10 cellular contexts compared by ENCODE assay signal in the genomic region with DNA sequence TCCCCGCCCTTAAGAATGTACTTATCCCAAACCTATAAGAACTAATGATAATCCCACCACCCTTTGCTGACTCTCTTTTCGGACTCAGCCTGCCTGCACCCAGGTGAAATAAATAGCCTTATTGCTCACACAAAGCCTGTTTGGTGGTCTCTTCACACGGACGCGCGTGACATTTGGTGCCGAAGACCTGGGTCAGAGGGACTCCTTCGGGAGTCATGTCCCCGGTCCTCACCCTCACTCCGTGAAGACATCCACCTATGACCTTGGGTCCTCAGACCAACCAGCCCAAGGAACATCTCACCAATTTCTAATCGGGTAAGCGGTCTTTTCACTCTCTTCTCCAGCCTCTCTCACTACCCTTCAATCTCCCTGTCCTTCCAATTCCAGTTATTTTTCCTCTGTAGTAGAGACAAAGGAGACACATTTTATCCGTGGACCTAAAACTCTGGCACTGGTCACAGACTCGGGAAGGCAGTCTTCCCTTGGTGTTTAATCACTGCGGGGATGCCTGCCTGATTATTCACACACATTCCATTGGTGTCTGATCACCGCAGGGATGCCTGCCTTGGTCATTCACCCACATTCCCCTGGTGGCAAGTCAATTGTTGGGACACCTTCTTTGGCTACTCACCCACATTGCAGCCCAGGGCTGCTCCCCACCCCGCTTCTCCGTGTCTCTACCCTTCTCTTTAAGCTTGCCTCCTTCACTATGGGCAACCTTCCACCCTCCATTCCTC. TPM values are rescaled to one million over a fixed set of nuclear protein-coding genes. Genes with fewer than 3 reads are reported as not detected.
DNase-seq lines count a peak whose midpoint lies in the region; ATAC-seq and TF ChIP-seq lines count a peak whose summit lies in the region.
"Not testable (repeated sequence)": the region's sequence is repeated elsewhere in the genome, so short reads cannot be mapped to it uniquely, and the experiment has no call there.
"Had no signal": no experiment of that assay in that cellular context is flagged by ENCODE, and none has a peak within 500 bp of the region (broad histone marks: within the 10 kb centered on the region; RNA-seq: fewer than 3 reads in every experiment).

No MANE protein-coding gene starts in this region.

- not testable (repeated sequence) for H4K20me1 ChIP-seq in GM23338 (replicated peaks; ENCODE audit: insufficient read depth); SK-N-SH (ENCODE audit: insufficient read depth); smooth muscle cell (ENCODE audit: low read depth)

- H4K91ac ChIP-seq in mesenchymal stem cell (ENCODE audit: low read length), result not testable (repeated sequence)

- H2BK12ac ChIP-seq in mesenchymal stem cell (ENCODE audit: low read length in 2 of 2), result peak overlapping the region in 1 of 2 experiments; percentile 57

- H3K36me3 Mint-ChIP-seq in GM23338 (ENCODE audit: low read depth), result not testable (repeated sequence)

- peak overlapping the region; percentile 44 for H2AK5ac ChIP-seq in mesenchymal stem cell (ENCODE audit: low read length, severe bottlenecking)

- 70% methylated on average over 17 of the region's 18 CpGs for WGBS in SK-N-SH (ENCODE audit: low lambda C conversion rate)
- 61% methylated on average over 18 of the region's 18 CpGs for WGBS in mesenchymal stem cell
- 74% methylated on average over 18 of the region's 18 CpGs for WGBS in smooth muscle cell (ENCODE audit: low lambda C conversion rate)

- H3K79me2 ChIP-seq in GM23338 (replicated peaks; ENCODE audit: insufficient read depth); SK-N-SH (ENCODE audit: insufficient read depth); smooth muscle cell (ENCODE audit: low read depth): not testable (repeated sequence)

- H3K4ac ChIP-seq in mesenchymal stem cell (ENCODE audit: low read depth in 1 of 2, low read length in 2 of 2), result not testable (repeated sequence)

- H3K4me3 Mint-ChIP-seq in GM23338, result not testable (repeated sequence)

- H2BK15ac ChIP-seq in mesenchymal stem cell (ENCODE audit: low read depth, poor library complexity, severe bottlenecking), result not testable (repeated sequence)

- not testable (repeated sequence) for TF ChIP-seq CTCF in AG04450 (IDR thresholded peaks at IDR 0.05; ENCODE audit: low read depth, low read length); GM23338 (conservative IDR thresholded peaks at IDR 0.05; ENCODE audit: low read depth in 2 of 2); SK-N-SH (IDR thresholded peaks at IDR 0.05); brain microvascular endothelial cell (IDR thresholded peaks at IDR 0.05; ENCODE audit: low read depth, low read length, missing control alignments); fibroblast of mammary gland (conservative IDR thresholded peaks at IDR 0.05; ENCODE audit: control insufficient read depth, insufficient read depth, low read depth, low read length); smooth muscle cell (IDR thresholded peaks at IDR 0.05; ENCODE audit: borderline replicate concordance, insufficient read depth, poor library complexity, severe bottlenecking)

- not testable (repeated sequence) for TF ChIP-seq RAD21 in SK-N-SH (IDR thresholded peaks at IDR 0.05; ENCODE audit: low read length)

- not testable (repeated sequence) for H4K8ac ChIP-seq in mesenchymal stem cell (ENCODE audit: low read length)

- not testable (repeated sequence) for H3K27ac ChIP-seq in AG04450 (ENCODE audit: low read depth, low read length); GM23338 (ENCODE audit: low read depth); brain microvascular endothelial cell; smooth muscle cell (ENCODE audit: low read depth)
- H3K27ac ChIP-seq in SK-N-SH (ENCODE audit: low read depth in 2 of 2, low read length in 1 of 2) (peak overlapping the region in 1 of 2 experiments; percentile 18; a peak in 1 of 4 replicates), mesenchymal stem cell (ENCODE audit: low read length, poor library complexity, severe bottlenecking) (peak overlapping the region; percentile 70)

- DNase-seq in AG04450 (ENCODE audit: low read depth, low spot score) (peak; percentile 16), GM23338 (ENCODE audit: low spot score) (peak; percentile 6), LHCN-M2 (ENCODE audit: low read depth) (peak; percentile 82), brain microvascular endothelial cell (peak; percentile 72), fibroblast of mammary gland (ENCODE audit: low read depth) (peak; percentile 40), mesenchymal stem cell (peak; percentile 64)
- not testable (repeated sequence) for DNase-seq in SK-N-SH; smooth muscle cell (lab: John Stamatoyannopoulos, UW; ENCODE audit: unreplicated experiment)

- in situ Hi-C loops in brain microvascular endothelial cell (cut with HindIII; ENCODE audit: low pct_ligation_motif_present, low sequenced_read_pairs), result not testable (repeated sequence)

- H3K27me3 ChIP-seq in AG04450 (ENCODE audit: control insufficient read depth, insufficient read depth, low read length); GM23338 (ENCODE audit: insufficient read depth); SK-N-SH (ENCODE audit: insufficient read depth); brain microvascular endothelial cell (replicated peaks); mesenchymal stem cell (ENCODE audit: control insufficient read depth in 1 of 2, insufficient read depth in 1 of 2, low read length in 2 of 2); smooth muscle cell (ENCODE audit: low read depth): not testable (repeated sequence)

- not testable (repeated sequence) for H3K23ac ChIP-seq in mesenchymal stem cell (ENCODE audit: low read length in 2 of 2)

- H3K9me3 ChIP-seq in AG04450 (ENCODE audit: control insufficient read depth, insufficient read depth, low read length); SK-N-SH; mesenchymal stem cell (ENCODE audit: control insufficient read depth, low read length); smooth muscle cell (replicated peaks; ENCODE audit: low read depth): not testable (repeated sequence)

- not testable (repeated sequence) for ATAC-seq in GM23338

- H3K4me2 ChIP-seq in GM23338; mesenchymal stem cell (ENCODE audit: low read length, poor library complexity, severe bottlenecking): not testable (repeated sequence)
- 0 out of 2 replicates have a peak overlapping the region, but pooled peaks have one; percentile 34 for H3K4me2 ChIP-seq in SK-N-SH
- peak overlapping the region; percentile 57 for H3K4me2 ChIP-seq in smooth muscle cell

- H3K4me3 ChIP-seq in AG04450 (ENCODE audit: low read depth, low read length); GM23338; SK-N-SH (ENCODE audit: low read depth in 2 of 2, low read length in 1 of 2); brain microvascular endothelial cell (ENCODE audit: low read depth, low read length); fibroblast of mammary gland (ENCODE audit: control insufficient read depth, low read depth, low read length); mesenchymal stem cell (ENCODE audit: insufficient read depth in 1 of 2, low read depth in 1 of 2, low read length in 2 of 2); smooth muscle cell: not testable (repeated sequence)

- H3K27ac Mint-ChIP-seq in GM23338, result not testable (repeated sequence)

- H3K4me1 ChIP-seq in GM23338 (ENCODE audit: insufficient read depth); mesenchymal stem cell (ENCODE audit: control insufficient read depth, insufficient read depth, low read depth, low read length); smooth muscle cell (ENCODE audit: low read depth): not testable (repeated sequence)
- peaks cover 0 to 12% of the 10 kb centered on the region in 2 experiments; a peak in 1 of 4 replicates for H3K4me1 ChIP-seq in SK-N-SH (ENCODE audit: control insufficient read depth in 1 of 2, insufficient read depth in 2 of 2, low read depth in 1 of 2, low read length in 1 of 2)

- 0 out of 2 replicates have a peak overlapping the region, but pooled peaks have one; percentile 9 for H3K9ac ChIP-seq in SK-N-SH
- H3K9ac ChIP-seq in mesenchymal stem cell (ENCODE audit: low read length); smooth muscle cell (ENCODE audit: low read depth): not testable (repeated sequence)

- H3K36me3 ChIP-seq in GM23338 (ENCODE audit: insufficient read depth); SK-N-SH (replicated peaks in 1 of 2; ENCODE audit: control insufficient read depth in 1 of 2, insufficient read depth in 2 of 2, low read length in 1 of 2); brain microvascular endothelial cell (replicated peaks); mesenchymal stem cell (ENCODE audit: control insufficient read depth in 1 of 2, insufficient read depth in 2 of 2, low read depth in 1 of 2, low read length in 2 of 2); smooth muscle cell (ENCODE audit: low read depth): not testable (repeated sequence)

- not testable (repeated sequence) for H3K79me1 ChIP-seq in mesenchymal stem cell (replicated peaks; ENCODE audit: low read length, poor library complexity, severe bottlenecking)

- CTCF ChIA-PET in AG04450 (lab: Charles Lee); SK-N-SH (lab: Yijun Ruan, JAX): not testable (repeated sequence)

- POLR2A ChIA-PET in AG04450 (lab: Yijun Ruan, JAX); SK-N-SH (lab: Yijun Ruan, JAX): not testable (repeated sequence)

- not testable (repeated sequence) for H2BK120ac ChIP-seq in mesenchymal stem cell (ENCODE audit: low read depth, low read length)

- not testable (repeated sequence) for H3K4me1 Mint-ChIP-seq in GM23338

- not testable (repeated sequence) for H3K14ac ChIP-seq in mesenchymal stem cell (ENCODE audit: low read length in 2 of 2)

- TF ChIP-seq EP300 in SK-N-SH (IDR thresholded peaks at IDR 0.05; ENCODE audit: borderline replicate concordance in 1 of 2, low read depth in 1 of 2, low read length in 1 of 2), result peak in 1 of 2 experiments; percentile 72; a peak in 1 of 4 replicates

- not testable (repeated sequence) for H3F3A ChIP-seq in GM23338 (replicated peaks; ENCODE audit: low read depth); SK-N-SH (replicated peaks; ENCODE audit: insufficient read depth); smooth muscle cell (ENCODE audit: low read depth)

- H3K27me3 Mint-ChIP-seq in GM23338 (ENCODE audit: insufficient read depth, low read depth, poor library complexity), result not testable (repeated sequence)

- peak overlapping the region; percentile 80 for H2BK5ac ChIP-seq in mesenchymal stem cell (ENCODE audit: low read depth, low read length, poor library complexity, severe bottlenecking)

- peak overlapping the region in 1 of 2 experiments; percentile 14 for H3K18ac ChIP-seq in mesenchymal stem cell (ENCODE audit: low read depth in 1 of 2, low read length in 2 of 2)

- H3K9me3 Mint-ChIP-seq in GM23338, result not testable (repeated sequence)

- H3K9me2 ChIP-seq in GM23338 (ENCODE audit: insufficient read depth); SK-N-SH: not testable (repeated sequence)

- not testable (repeated sequence) for H2AFZ ChIP-seq in GM23338; SK-N-SH (ENCODE audit: low read depth); mesenchymal stem cell (ENCODE audit: low read depth, low read length); smooth muscle cell (ENCODE audit: low read depth)

RNA-seq across cellular contexts. Expression of gene SERTAD4, which starts 44.6 kb away (rescaled TPM):
- 1.7 and 1.8 TPM in 2 replicates for polyA plus RNA-seq in AG04450 (2011; rRNA removed)
- polyA minus RNA-seq in AG04450 (2011; rRNA and poly(A)+ RNA removed), result 0.46 and 1.1 TPM in 2 replicates
- total RNA-seq in GM23338 (2014; rRNA removed; shearing (Covaris generic)), result 1.0 and 1.6 TPM in 2 replicates
- 1.3 and 1.4 TPM in 2 replicates for polyA plus RNA-seq in GM23338 (2016; fragmentation: Nextera tagmentation; extraction: Ambion mirVana)
- 0.06 and 3.1 TPM in 2 replicates for total RNA-seq in LHCN-M2 (2014; rRNA removed)
- polyA plus RNA-seq in LHCN-M2 (2012), result 1.4 TPM
- 2.6 and 2.9 TPM in 2 replicates for polyA plus RNA-seq in SK-N-SH (2012; rRNA removed)
- 2.8 and 3.5 TPM in 2 replicates for polyA plus RNA-seq in SK-N-SH (2012; cell fraction: cytosol; rRNA removed)
- 1.8 and 3.0 TPM in 2 replicates for polyA plus RNA-seq in SK-N-SH (2012; cell fraction: nucleus; rRNA removed)
- polyA plus RNA-seq in mesenchymal stem cell (2013, experiment 1 of 2), result 6.3 TPM
- 5.7 TPM for polyA plus RNA-seq in mesenchymal stem cell (2013, experiment 2 of 2)
- total RNA-seq in smooth muscle cell, result 2.1 and 3.1 TPM in 2 replicates
- 0.18 and 3.1 TPM in 2 replicates for polyA plus RNA-seq in smooth muscle cell
- total RNA-seq: activated CD4-positive, alpha-beta memory T cell treated with anti-CD3 and anti-CD28 coated beads, Interleukin-2, amount 10 ng/mL, durations not matched to agents 7 days and 5 days; CD8-positive, alpha-beta T cell had no signal
